ENCODE assay signal across 8 cellular contexts in the genomic region with DNA sequence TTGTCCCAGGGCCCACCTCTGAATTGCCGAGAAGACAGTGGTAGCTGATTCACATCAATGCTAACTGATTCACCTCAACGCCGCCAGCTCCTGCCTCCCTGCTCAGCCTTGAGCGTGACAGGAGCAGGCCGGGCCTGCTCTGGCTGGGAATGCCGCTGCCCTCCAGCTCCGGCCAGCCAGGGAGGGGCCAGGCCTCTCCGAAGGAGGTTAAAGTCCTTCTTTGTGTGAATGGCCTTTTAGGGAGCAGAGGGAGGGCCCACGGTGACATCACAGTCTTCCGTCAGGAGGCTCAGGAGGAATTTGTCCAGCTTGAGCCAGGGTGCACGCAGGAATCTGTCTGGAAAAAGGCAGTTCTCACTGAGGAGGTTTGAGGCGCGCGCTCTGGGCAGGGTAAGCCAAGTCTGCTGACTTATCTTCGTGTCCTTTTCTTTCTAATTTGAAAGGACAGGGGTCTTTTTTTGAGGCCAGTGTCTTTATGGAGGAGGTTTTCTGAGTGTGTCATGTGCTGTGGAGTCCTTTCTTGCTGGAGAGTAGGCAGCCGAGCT.
DNase-seq lines count a peak whose midpoint lies in the region; ATAC-seq and TF ChIP-seq lines count a peak whose summit lies in the region.

No MANE protein-coding gene starts in this region.

- H3K9me3 ChIP-seq in right lobe of liver, result no peaks in the 10 kb centered on the region
- no peaks in the 10 kb centered on the region for H3K9me3 ChIP-seq in testis

- DNase-seq in Jurkat, Clone E6-1 (ENCODE audit: low read depth, low spot score), result no peak
- DNase-seq in chondrocyte (ENCODE audit: low spot score) (no peak), right lobe of liver (peak; percentile 87 to 93 (median 91)), testis (peak; percentile 89), DMS 273 (lab: John Stamatoyannopoulos, UW; ENCODE audit: unreplicated experiment) (no peak), activated gamma-delta T cell treated with Interleukin-2 at 50 U/mL for 16 hours (no peak)

- H3K4me3 ChIP-seq in Jurkat, Clone E6-1 (ENCODE audit: low read length), result peak overlapping the region; percentile 46
- H3K4me3 ChIP-seq in right lobe of liver (peak overlapping the region in 1 of 3 donors; percentile 1), testis (no peak overlapping the region)

- intact Hi-C loops in right lobe of liver (cut with DNase I) (no loop called here), testis (cut with DNase I; ENCODE audit: low total_unique reads) (no loop called here)

- no peaks in the 10 kb centered on the region for H3K36me3 ChIP-seq in right lobe of liver
- H3K36me3 ChIP-seq in testis (ENCODE audit: low read depth, missing control alignments), result no peaks in the 10 kb centered on the region

- WGBS in right lobe of liver (ENCODE audit: insufficient coverage, low coverage, low lambda C conversion rate, missing lambda C conversion rate), result 37% methylated on average over 7 of the region's 16 CpGs
- WGBS in testis, 2 donors, result 28 to 36% methylated on average over 6 to 16 of the region's 16 CpGs

- peaks cover 78% of the 10 kb centered on the region for H3K4me1 Mint-ChIP-seq in chondrocyte (ENCODE audit: low read depth)

- H3K27me3 Mint-ChIP-seq in chondrocyte (ENCODE audit: low read depth), result no peaks in the 10 kb centered on the region

- peak; percentile 56 for TF ChIP-seq POLR2A in right lobe of liver (IDR thresholded peaks at IDR 0.05)
- TF ChIP-seq POLR2A in testis (IDR thresholded peaks at IDR 0.05), result no peak

- H3K27me3 ChIP-seq in right lobe of liver (no peaks in the 10 kb centered on the region), testis (no peaks in the 10 kb centered on the region)

- H3K27ac ChIP-seq in right lobe of liver (peak overlapping the region; percentile 64 to 84 (median 75)), testis (peak overlapping the region; percentile 75 to 87)

- ATAC-seq in right lobe of liver (peak; percentile 92 to 97 (median 95)), HG03521 (IDR thresholded peaks at IDR 0.05; ENCODE audit: unreplicated experiment) (no peak), GM18498 (IDR thresholded peaks at IDR 0.05; ENCODE audit: unreplicated experiment) (no peak)

- no peaks in the 10 kb centered on the region for H3K36me3 Mint-ChIP-seq in chondrocyte (ENCODE audit: low read depth)

- peak overlapping the region; percentile 100 for H3K27ac Mint-ChIP-seq in chondrocyte (ENCODE audit: unreplicated experiment)

- H3K4me1 ChIP-seq in right lobe of liver (peaks cover 0 to 31% (median 7%) of the 10 kb centered on the region in 4 donors), testis (peaks cover 32% of the 10 kb centered on the region)

- H3K9me3 Mint-ChIP-seq in chondrocyte (ENCODE audit: low read depth), result no peaks in the 10 kb centered on the region

- TF ChIP-seq CTCF in chondrocyte (IDR thresholded peaks at IDR 0.05), result no peak
- TF ChIP-seq CTCF in right lobe of liver (IDR thresholded peaks at IDR 0.05), result no peak
- no peak for TF ChIP-seq CTCF in testis (IDR thresholded peaks at IDR 0.05)

- peak overlapping the region; percentile 91 for H3K4me3 Mint-ChIP-seq in chondrocyte (ENCODE audit: unreplicated experiment)

Comparison
In these comparisons a context has a peak if more than half of its experiments do, and no peak if none do; other contexts are left out.
1. DNase-seq: peak in right lobe of liver (3 of 3) and testis (single experiment); none in Jurkat, Clone E6-1 (single experiment), chondrocyte (single experiment), DMS 273 (single experiment) and activated gamma-delta T cell treated with Interleukin-2 at 50 U/mL for 16 hours (single experiment).
2. ATAC-seq: peak in right lobe of liver (4 of 4); none in HG03521 (single experiment) and GM18498 (single experiment).